29 cellular contexts compared by ENCODE assay signal in the genomic region with DNA sequence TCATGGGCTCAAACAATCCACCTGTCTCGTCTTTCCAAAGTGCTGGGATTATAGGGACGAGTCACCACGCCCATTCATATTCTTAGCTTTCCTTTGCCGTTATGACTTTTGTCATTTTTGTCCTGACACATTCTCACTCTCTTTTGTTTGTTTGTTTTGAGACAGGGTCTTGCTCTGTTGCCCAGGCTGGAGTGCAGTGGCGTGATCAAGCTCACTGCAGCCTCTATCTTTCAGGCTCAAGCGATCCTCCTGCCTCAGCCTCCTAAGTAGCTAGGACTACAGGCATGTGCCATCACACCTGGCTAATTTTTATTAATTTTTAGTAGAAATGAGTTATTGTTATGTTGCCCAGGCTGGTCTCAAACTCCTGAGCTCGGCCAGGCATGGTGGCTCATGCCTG.
"Had no signal": no experiment of that assay in that cellular context is flagged by ENCODE, and none has a peak within 500 bp of the region (broad histone marks: within the 10 kb centered on the region; RNA-seq: fewer than 3 reads in every experiment).

No MANE protein-coding gene starts in this region.

- H3K4me1 ChIP-seq: esophagus muscularis mucosa, foreskin keratinocyte, gastrocnemius medialis had no signal

- ATAC-seq: activated naive CD4-positive, alpha-beta T cell treated with anti-CD3 and anti-CD28 coated beads, Interleukin-2, amount 50 U/mL, for 72 hours; activated T-cell treated with anti-CD3 and anti-CD28 coated beads, Interleukin-2, amount 50 U/mL, for 4 hours; activated T-helper 17 cell treated with anti-CD3 and anti-CD28 coated beads, Interleukin-2, amount 50 U/mL, for 72 hours; body of pancreas; effector memory CD8-positive, alpha-beta T cell; foreskin keratinocyte; gastrocnemius medialis; heart left ventricle had no signal

- FAIRE-seq: colon had no signal

- H3K4me3 ChIP-seq: body of pancreas, esophagus muscularis mucosa, gastrocnemius medialis, heart left ventricle had no signal

- H3K27ac ChIP-seq: esophagus muscularis mucosa, foreskin keratinocyte, gastrocnemius medialis, heart left ventricle had no signal

- H3K9me3 ChIP-seq: body of pancreas, esophagus muscularis mucosa, gastrocnemius medialis, heart left ventricle had no signal

- H3K27me3 ChIP-seq: body of pancreas, foreskin keratinocyte, gastrocnemius medialis had no signal

- H3K36me3 ChIP-seq: esophagus muscularis mucosa, gastrocnemius medialis, heart left ventricle had no signal

- DNase-seq: activated CD4-positive, alpha-beta memory T cell treated with anti-CD3 and anti-CD28 coated beads, Interleukin-2, amount 10 ng/mL, durations not matched to agents 7 days and 5 days; activated CD4-positive, alpha-beta T cell treated with anti-CD3 and anti-CD28 coated beads for 1 hour; activated CD4-positive, alpha-beta T cell treated with anti-CD3 and anti-CD28 coated beads for 4 hours; activated CD4-positive, alpha-beta T cell treated with anti-CD3 and anti-CD28 coated beads, Interleukin-2, amount 10 ng/mL, durations not matched to agents 7 days and 5 days; activated CD4-positive, alpha-beta T cell treated with anti-CD3 and anti-CD28 coated beads, Interleukin-2, amount 50 U/mL, for 4 hours; activated CD8-positive, alpha-beta memory T cell treated with anti-CD3 and anti-CD28 coated beads for 24 hours; activated gamma-delta T cell; activated naive CD4-positive, alpha-beta T cell; activated naive CD4-positive, alpha-beta T cell treated with anti-CD3 and anti-CD28 coated beads, Interleukin-2, amount 10 ng/mL, durations not matched to agents 7 days and 5 days; activated naive CD8-positive, alpha-beta T cell treated with anti-CD3 and anti-CD28 coated beads, Interleukin-2, amount 10 ng/mL, durations not matched to agents 7 days and 5 days; activated T-cell treated with anti-CD3 and anti-CD28 coated beads, Interleukin-2, amount 50 U/mL, for 4 hours; amniotic stem cell; anterior cingulate cortex; body of pancreas; caudate nucleus; cortex of kidney; dermis blood vessel endothelial cell; effector CD4-positive, alpha-beta T cell; effector memory CD8-positive, alpha-beta T cell; erythroblast; foreskin keratinocyte; gastrocnemius medialis; glutamatergic neuron; heart left ventricle; T-helper 2 cell had no signal
